12 cellular contexts compared by ENCODE assay signal in the genomic region with DNA sequence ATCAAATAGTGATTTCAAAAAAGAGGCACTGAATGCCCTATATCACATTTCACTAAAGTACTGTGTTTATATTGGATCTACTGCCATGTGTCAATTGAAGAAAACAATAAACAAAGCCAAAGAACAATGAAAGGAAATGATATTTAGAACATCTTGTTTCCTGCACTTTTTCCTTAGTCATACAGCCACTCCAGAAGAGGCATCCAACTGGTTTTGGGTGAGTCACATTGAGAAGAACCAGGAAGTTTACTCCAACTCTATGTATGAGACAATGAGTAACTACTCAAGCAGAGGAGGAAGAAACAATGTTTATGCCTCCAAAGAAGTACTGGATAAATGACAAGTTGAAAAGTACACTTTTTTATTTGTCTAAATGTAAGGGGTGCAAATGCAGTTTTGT.
DNase-seq lines count a peak whose midpoint lies in the region; ATAC-seq, FAIRE-seq and TF ChIP-seq lines count a peak whose summit lies in the region.
"Had no signal": no experiment of that assay in that cellular context is flagged by ENCODE, and none has a peak within 500 bp of the region (broad histone marks: within the 10 kb centered on the region; RNA-seq: fewer than 3 reads in every experiment).

No MANE protein-coding gene starts in this region.

- TF ChIP-seq POLR2A in A549 (IDR thresholded peaks at IDR 0.05; ENCODE audit: low read length): no peak

- H3K27ac ChIP-seq in A549: no peak overlapping the region; a peak in 1 of 6 replicates
- H3K27ac ChIP-seq: pancreas had no signal

- no peak for TF ChIP-seq RAD21 in A549 (conservative IDR thresholded peaks at IDR 0.05 in 1 of 2, IDR thresholded peaks at IDR 0.05 in 1 of 2)

- peaks cover 4% of the 10 kb centered on the region; the same call in 1 of the 3 replicates for H3K4me1 ChIP-seq in A549
- H3K4me1 ChIP-seq: pancreas had no signal

- CTCF ChIA-PET in A549 (lab: Yijun Ruan, JAX): no interaction called here

- peak overlapping the region; percentile 29; the same call in 1 of the 3 replicates for H3K4me2 ChIP-seq in A549

- TF ChIP-seq EP300 in A549 (IDR thresholded peaks at IDR 0.05): no peak

- no peaks in the 10 kb centered on the region for H3K9me3 ChIP-seq in A549
- H3K9me3 ChIP-seq: pancreas had no signal

- H3K4me3 ChIP-seq in A549 (no peak overlapping the region), foreskin fibroblast (ENCODE audit: low read depth in 1 of 2, low read length in 2 of 2) (no peak overlapping the region)
- H3K4me3 ChIP-seq: lung, pancreas had no signal

- DNase-seq in A549 (ENCODE audit: low read depth in 1 of 2, low spot score in 1 of 2): peak in 1 of 2 experiments; percentile 64
- peak; percentile 58 for DNase-seq in HPDE6-E6E7 (ENCODE audit: extremely low spot score)
- DNase-seq in amniotic epithelial cell (ENCODE audit: low read depth): peak; percentile 48
- DNase-seq in foreskin fibroblast: peak; percentile 86 to 88
- no peak for DNase-seq in NCI-H2081 treated with DMSO at 0.1 percent for 48 hours (lab: John Stamatoyannopoulos, UW)
- DNase-seq in DMS79 (lab: John Stamatoyannopoulos, UW): no peak
- DNase-seq in effector CD8-positive, alpha-beta T cell (lab: John Stamatoyannopoulos, UW): no peak
- DNase-seq: NCI-H1694 treated with DMSO at 0.1 percent for 48 hours; pancreas; stimulated activated CD4-positive, alpha-beta T cell treated with anti-CD3 and anti-CD28 coated beads, Interleukin-4, amount 100 ng/mL, for 1 hour had no signal

- ATAC-seq in A549 (peak; percentile 79 to 83; a peak in 5 of 6 replicates), GM19467 (IDR thresholded peaks at IDR 0.05; ENCODE audit: unreplicated experiment) (no peak)

- TF ChIP-seq CTCF in A549 (IDR thresholded peaks at IDR 0.05) (no peak), foreskin fibroblast (IDR thresholded peaks at IDR 0.05; ENCODE audit: low read depth, low read length) (no peak)

- POLR2A ChIA-PET in A549 (lab: Yijun Ruan, JAX): no interaction called here

- FAIRE-seq in A549 (lab: Jason Lieb, UNC): no peak
- FAIRE-seq: pancreas had no signal

TF ChIP-seq in A549, 52 proteins besides CTCF, POLR2A, EP300 and RAD21:
- TF ChIP-seq, protein P1, sequence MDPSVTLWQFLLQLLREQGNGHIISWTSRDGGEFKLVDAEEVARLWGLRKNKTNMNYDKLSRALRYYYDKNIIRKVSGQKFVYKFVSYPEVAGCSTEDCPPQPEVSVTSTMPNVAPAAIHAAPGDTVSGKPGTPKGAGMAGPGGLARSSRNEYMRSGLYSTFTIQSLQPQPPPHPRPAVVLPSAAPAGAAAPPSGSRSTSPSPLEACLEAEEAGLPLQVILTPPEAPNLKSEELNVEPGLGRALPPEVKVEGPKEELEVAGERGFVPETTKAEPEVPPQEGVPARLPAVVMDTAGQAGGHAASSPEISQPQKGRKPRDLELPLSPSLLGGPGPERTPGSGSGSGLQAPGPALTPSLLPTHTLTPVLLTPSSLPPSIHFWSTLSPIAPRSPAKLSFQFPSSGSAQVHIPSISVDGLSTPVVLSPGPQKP (IDR thresholded peaks at IDR 0.05; ENCODE audit: low read depth, low read length): no peak
- TF ChIP-seq EHMT2 (IDR thresholded peaks at IDR 0.05; ENCODE audit: low read depth) (no peak), FOSL2 (IDR thresholded peaks at IDR 0.05) (no peak), FOSL2 (CRISPR knock-in tag; IDR thresholded peaks at IDR 0.05) (peak; percentile 77)

Comparison
In these comparisons a context has a peak if more than half of its experiments do, and no peak if none do; other contexts are left out.
1. DNase-seq: peak in HPDE6-E6E7 (single experiment), amniotic epithelial cell (single experiment) and foreskin fibroblast (2 of 2); none in NCI-H2081 treated with DMSO at 0.1 percent for 48 hours (single experiment), DMS79 (single experiment) and effector CD8-positive, alpha-beta T cell (single experiment).